ENCODE assay signal across 7 cellular contexts in the genomic region with DNA sequence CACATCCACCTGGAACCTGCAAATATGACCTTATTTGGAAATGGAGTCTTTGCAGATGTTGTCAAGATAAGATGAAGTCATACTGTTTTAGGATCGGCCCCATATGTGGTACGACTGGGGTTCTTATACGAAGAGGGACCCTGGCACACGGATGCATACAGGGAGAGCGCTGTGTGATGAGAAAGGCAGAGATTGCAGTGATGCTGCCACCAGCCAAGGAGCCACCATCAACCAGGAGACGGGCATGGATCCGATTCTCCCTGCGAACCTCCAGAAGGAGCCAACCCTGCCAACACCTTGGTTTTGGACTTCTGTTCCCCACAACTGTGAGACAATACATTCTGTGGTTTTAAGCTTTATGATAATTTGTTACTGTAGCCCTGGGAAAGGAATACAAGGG. TPM values are rescaled to one million over a fixed set of nuclear protein-coding genes. Genes with fewer than 3 reads are reported as not detected.
"Had no signal": no experiment of that assay in that cellular context is flagged by ENCODE, and none has a peak within 500 bp of the region (broad histone marks: within the 10 kb centered on the region; RNA-seq: fewer than 3 reads in every experiment).

No MANE protein-coding gene starts in this region.

RNA-seq across cellular contexts. Expression of a gene that starts 31.2 kb away (rescaled TPM):
- total RNA-seq: GM23248, H4, H7, HFFc6, HT1080, IMR-90, K562 had no signal
- polyA plus RNA-seq: GM23248, IMR-90, K562 had no signal
